Comparison of ENCODE assay signal across 1 cellular context in genomic region chr19:8489591-8490394, GRCh38.
TF ChIP-seq lines count a peak whose summit lies in the region.

No MANE protein-coding gene starts in this region.

TF ChIP-seq in HEK293, 187 proteins besides CTCF, POLR2A, EP300 and RAD21 (continued from another document):
- TF ChIP-seq ZNF169 (tag by site-specific recombination; IDR thresholded peaks at IDR 0.05) (no peak), ZNF548 (tag by site-specific recombination; IDR thresholded peaks at IDR 0.05) (no peak), ZNF776 (tag by site-specific recombination; IDR thresholded peaks at IDR 0.05; ENCODE audit: borderline replicate concordance) (no peak), FEZF1 (tag by site-specific recombination; IDR thresholded peaks at IDR 0.05) (no peak), ZNF391 (tag by site-specific recombination; IDR thresholded peaks at IDR 0.05; ENCODE audit: borderline replicate concordance, low read depth) (no peak), ZNF292 (tag by site-specific recombination; IDR thresholded peaks at IDR 0.05; ENCODE audit: borderline replicate concordance, low read depth) (no peak), ELK4 (IDR thresholded peaks at IDR 0.05; ENCODE audit: borderline replicate concordance, low read depth, low read length) (no peak), ZNF600 (tag by site-specific recombination; IDR thresholded peaks at IDR 0.05) (0 out of 2 replicates have a peak, but pooled peaks have one; percentile 11), KLF9 (tag by site-specific recombination; IDR thresholded peaks at IDR 0.05; ENCODE audit: low read depth) (peak; percentile 57), ZNF48 (tag by site-specific recombination; IDR thresholded peaks at IDR 0.05) (no peak), ZNF202 (tag by site-specific recombination; IDR thresholded peaks at IDR 0.05; ENCODE audit: borderline replicate concordance) (no peak)
